ENCODE assay signal across 12 cellular contexts in the genomic region with DNA sequence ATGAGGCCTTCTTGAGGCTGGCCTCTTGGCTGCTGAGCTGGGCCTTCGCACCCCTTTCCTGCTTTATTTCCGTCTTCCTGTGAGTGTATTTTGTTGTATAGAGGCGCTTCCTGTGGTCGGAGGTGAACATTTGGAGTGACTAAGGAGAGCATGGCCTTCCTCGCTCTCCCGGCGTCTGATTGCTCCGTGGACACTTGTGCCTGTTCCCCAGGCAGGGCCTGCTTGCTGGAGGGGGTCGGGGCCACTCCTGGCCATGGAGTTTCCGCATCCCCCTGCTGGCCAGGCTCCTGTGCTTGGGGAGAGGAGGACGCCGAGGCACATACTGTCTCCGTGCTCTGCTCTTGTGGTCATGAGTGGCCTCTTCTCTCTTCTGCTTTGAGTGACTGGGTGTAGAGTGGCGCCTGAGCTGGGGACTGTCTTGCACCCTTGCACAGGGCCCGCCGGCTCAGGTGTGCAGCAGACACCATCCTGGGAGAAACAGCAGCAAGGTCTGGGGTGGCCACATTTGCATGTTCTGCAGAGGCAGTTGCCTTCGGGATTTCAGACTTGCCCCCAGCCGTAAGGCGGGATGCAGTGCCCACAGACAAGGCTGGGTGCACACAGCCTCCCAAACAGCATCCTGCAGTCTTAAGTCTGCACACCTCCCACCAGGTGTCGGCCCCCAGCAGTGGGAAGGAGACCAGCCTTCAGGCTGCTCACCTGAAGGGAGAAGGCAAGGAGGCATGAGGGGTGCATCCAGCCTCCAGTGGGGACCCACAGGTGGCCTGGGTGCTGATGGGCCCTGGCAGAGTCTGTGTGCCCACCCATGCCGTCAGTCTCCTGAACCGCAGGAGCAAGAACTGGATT. TPM values are rescaled to one million over a fixed set of nuclear protein-coding genes. Genes with fewer than 3 reads are reported as not detected.
A peak's percentile ranks its signal among the peaks of the same experiment; 100 is the strongest.
DNase-seq lines count a peak whose midpoint lies in the region; ATAC-seq, FAIRE-seq and TF ChIP-seq lines count a peak whose summit lies in the region.
"Had no signal": no experiment of that assay in that cellular context is flagged by ENCODE, and none has a peak within 500 bp of the region (broad histone marks: within the 10 kb centered on the region; RNA-seq: fewer than 3 reads in every experiment).

No MANE protein-coding gene starts in this region.

- peak; percentile 24 for TF ChIP-seq CTCF in choroid plexus epithelial cell (conservative IDR thresholded peaks at IDR 0.05; ENCODE audit: low read depth, low read length)
- no peak for TF ChIP-seq CTCF in neutrophil (IDR thresholded peaks at IDR 0.05)
- no peak for TF ChIP-seq CTCF in D721Med (IDR thresholded peaks at IDR 0.05; ENCODE audit: insufficient read depth, missing control alignments)
- TF ChIP-seq CTCF in GM20000 (IDR thresholded peaks at IDR 0.05; ENCODE audit: extremely low read depth, missing control alignments), result no peak

- FAIRE-seq in D721Med (lab: Jason Lieb, UNC), result no peak
- FAIRE-seq: endometrium had no signal

- DNase-seq in CD4-positive, CD25-positive, alpha-beta regulatory T cell, result peak in 1 of 3 donors; percentile 52
- DNase-seq in Kasumi-1 (lab: John Stamatoyannopoulos, UW) (peak; percentile 7 to 16), choroid plexus epithelial cell (ENCODE audit: low read depth) (no peak), HT-29 (ENCODE audit: low spot score) (no peak), D721Med (ENCODE audit: insufficient read length, low spot score) (no peak), NCI-H446 (lab: John Stamatoyannopoulos, UW) (no peak), GM20000 (ENCODE audit: low spot score) (no peak)
- DNase-seq: left colon, NCI-H2081 treated with DMSO at 0.1 percent for 48 hours had no signal

- no peaks in the 10 kb centered on the region for H3K9me3 Mint-ChIP-seq in CD4-positive, CD25-positive, alpha-beta regulatory T cell

- peak overlapping the region; percentile 26 for H3K4me3 ChIP-seq in CD4-positive, CD25-positive, alpha-beta regulatory T cell (ENCODE audit: low read depth, low read length)
- H3K4me3 ChIP-seq in choroid plexus epithelial cell (ENCODE audit: low read depth, low read length) (no peak overlapping the region), neutrophil (ENCODE audit: low read depth in 1 of 2, low read length in 1 of 2) (peak overlapping the region in 1 of 2 experiments; percentile 20)

- H3K27me3 ChIP-seq in CD4-positive, CD25-positive, alpha-beta regulatory T cell (ENCODE audit: control insufficient read depth, insufficient read depth, low read length), result no peaks in the 10 kb centered on the region
- H3K27me3 ChIP-seq in neutrophil, result no peaks in the 10 kb centered on the region

- no peak for ATAC-seq in CD4-positive, CD25-positive, alpha-beta regulatory T cell (ENCODE audit: low read depth in 2 of 2)
- ATAC-seq: HCT116 had no signal

- peaks cover 6% of the 10 kb centered on the region for H3K36me3 ChIP-seq in CD4-positive, CD25-positive, alpha-beta regulatory T cell (ENCODE audit: control insufficient read depth, insufficient read depth, low read length)
- H3K36me3 ChIP-seq in neutrophil, result peaks cover 26% of the 10 kb centered on the region

- peaks cover 22 to 100% (median 71%) of the 10 kb centered on the region in 4 donors for H3K4me1 Mint-ChIP-seq in CD4-positive, CD25-positive, alpha-beta regulatory T cell

- peak overlapping the region; percentile 96 to 99 (median 98) for H3K27ac Mint-ChIP-seq in CD4-positive, CD25-positive, alpha-beta regulatory T cell

- H3K4me3 Mint-ChIP-seq in CD4-positive, CD25-positive, alpha-beta regulatory T cell, result peak overlapping the region; percentile 82 to 97 (median 86)

- H3K9me3 ChIP-seq in CD4-positive, CD25-positive, alpha-beta regulatory T cell (ENCODE audit: control insufficient read depth in 2 of 2, low read length in 2 of 2), result no peaks in the 10 kb centered on the region
- no peaks in the 10 kb centered on the region for H3K9me3 ChIP-seq in neutrophil

- H3K27me3 Mint-ChIP-seq in CD4-positive, CD25-positive, alpha-beta regulatory T cell, result no peaks in the 10 kb centered on the region

- H3K27ac ChIP-seq in CD4-positive, CD25-positive, alpha-beta regulatory T cell (ENCODE audit: insufficient read depth, low read length, poor library complexity, severe bottlenecking), result peak overlapping the region; percentile 98
- H3K27ac ChIP-seq in neutrophil, result peak overlapping the region; percentile 78

- H3K36me3 Mint-ChIP-seq in CD4-positive, CD25-positive, alpha-beta regulatory T cell, result peaks cover 10% of the 10 kb centered on the region

- peaks cover 100% of the 10 kb centered on the region for H3K4me1 ChIP-seq in CD4-positive, CD25-positive, alpha-beta regulatory T cell (ENCODE audit: control insufficient read depth, insufficient read depth, low read length, poor library complexity, severe bottlenecking)
- peaks cover 44 to 78% of the 10 kb centered on the region in 2 experiments for H3K4me1 ChIP-seq in neutrophil (ENCODE audit: control insufficient read depth in 1 of 2, insufficient read depth in 1 of 2, low read depth in 1 of 2, low read length in 1 of 2)

RNA-seq across cellular contexts. Expression of a gene that starts 16.4 kb away (rescaled TPM):
- total RNA-seq in CD4-positive, CD25-positive, alpha-beta regulatory T cell, result 227 TPM
- 10 to 100 TPM; 36.3 to 52.1 (median 47.7) TPM for polyA plus RNA-seq in CD4-positive, CD25-positive, alpha-beta regulatory T cell
- total RNA-seq in HT-29 (2014; rRNA removed; shearing (Covaris generic)), result 52.2 and 52.7 TPM in 2 replicates

Comparison
In these comparisons a context has a peak if more than half of its experiments do, and no peak if none do; other contexts are left out.
1. DNase-seq: peak in Kasumi-1 (2 of 2); none in choroid plexus epithelial cell (single experiment), HT-29 (single experiment), D721Med (single experiment), NCI-H446 (0 of 2) and GM20000 (single experiment).